Comparison of ENCODE assay signal across 13 cellular contexts in the genomic region with DNA sequence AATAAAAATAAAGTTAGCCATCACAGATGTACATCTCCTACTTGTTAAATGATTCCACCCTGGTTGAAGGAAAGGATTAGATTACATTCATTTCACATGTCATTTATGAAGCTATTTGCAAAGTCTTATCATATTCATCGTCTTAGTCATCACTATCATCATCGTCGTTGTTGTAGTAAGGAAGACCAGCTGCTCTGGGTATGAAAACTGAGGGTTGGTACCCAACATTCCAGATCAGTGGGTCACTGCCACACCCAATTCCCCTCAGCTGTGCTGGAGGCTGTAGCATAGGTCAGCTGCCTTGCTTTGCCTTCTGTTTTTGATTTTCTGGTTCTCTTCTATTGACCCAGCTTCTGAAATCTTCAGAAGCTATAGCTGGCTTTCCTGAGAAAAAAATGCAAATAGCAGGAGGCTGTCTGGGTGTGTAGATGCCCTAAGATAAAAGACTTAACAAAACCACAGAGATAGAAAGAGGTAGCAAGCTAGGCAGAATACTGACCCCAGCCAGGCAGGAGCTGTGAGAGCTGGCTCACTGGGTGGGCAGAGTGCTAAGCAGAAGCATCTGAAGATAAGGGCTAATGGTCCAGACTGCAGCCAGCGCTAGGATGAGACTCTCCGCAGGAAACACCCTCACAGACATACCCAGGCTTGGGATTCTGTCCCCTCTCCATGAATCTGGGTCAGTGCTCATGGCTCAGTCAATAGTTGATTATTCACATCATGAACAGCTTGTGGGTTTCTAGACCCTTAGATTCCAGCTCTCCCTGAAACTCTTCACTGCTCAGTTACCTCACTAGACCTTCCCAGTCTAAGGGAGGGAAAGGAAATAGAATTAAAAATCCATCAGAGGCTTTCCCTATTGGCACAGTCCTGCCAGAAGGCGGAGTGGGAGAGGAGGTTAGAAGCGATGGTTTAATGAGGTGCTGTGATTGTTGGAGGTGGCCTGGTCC. TPM values are rescaled to one million over a fixed set of nuclear protein-coding genes. Genes with fewer than 3 reads are reported as not detected.
DNase-seq lines count a peak whose midpoint lies in the region; FAIRE-seq and TF ChIP-seq lines count a peak whose summit lies in the region.
"Had no signal": no experiment of that assay in that cellular context is flagged by ENCODE, and none has a peak within 500 bp of the region (broad histone marks: within the 10 kb centered on the region; RNA-seq: fewer than 3 reads in every experiment).

No MANE protein-coding gene starts in this region.

- no peaks in the 10 kb centered on the region for H3K36me3 ChIP-seq in keratinocyte (ENCODE audit: control insufficient read depth in 2 of 2, extremely low read depth in 1 of 2, insufficient read depth in 2 of 2, low read length in 2 of 2)

- H3K4me1 ChIP-seq in keratinocyte (ENCODE audit: control insufficient read depth, extremely low read depth, insufficient read depth, low read length), result peaks cover 46% of the 10 kb centered on the region

- TF ChIP-seq CTCF in AG04449 (IDR thresholded peaks at IDR 0.05; ENCODE audit: insufficient read depth, low read length, missing control alignments), result no peak
- no peak for TF ChIP-seq CTCF in astrocyte of the cerebellum (IDR thresholded peaks at IDR 0.05; ENCODE audit: low read depth, low read length, missing control alignments)
- TF ChIP-seq CTCF in keratinocyte (optimal IDR thresholded peaks at IDR 0.05 in 1 of 3, IDR thresholded peaks at IDR 0.05 in 1 of 3, conservative IDR thresholded peaks at IDR 0.05 in 1 of 3; ENCODE audit: extremely low read depth in 1 of 3, insufficient read depth in 2 of 3, low read length in 3 of 3), result no peak
- TF ChIP-seq CTCF in dorsolateral prefrontal cortex (IDR thresholded peaks at IDR 0.05 in 54 of 56, conservative IDR thresholded peaks at IDR 0.05 in 2 of 56; ENCODE audit: low read depth in 1 of 56, partially characterized antibody in 56 of 56), result no peak
- no peak for TF ChIP-seq CTCF in progenitor cell of endocrine pancreas (IDR thresholded peaks at IDR 0.05; ENCODE audit: unreplicated experiment)

- H3K4me2 ChIP-seq in keratinocyte (ENCODE audit: control insufficient read depth, extremely low read depth, insufficient read depth, low read depth, low read length), result peak overlapping the region; percentile 51

- H3K4me3 ChIP-seq in AG04449 (ENCODE audit: low read depth, low read length) (no peak overlapping the region), astrocyte of the cerebellum (ENCODE audit: low read depth, low read length) (no peak overlapping the region), keratinocyte (ENCODE audit: control insufficient read depth in 2 of 3, extremely low read depth in 1 of 3, insufficient read depth in 2 of 3, low read depth in 1 of 3, low read length in 3 of 3) (no peak overlapping the region), dorsolateral prefrontal cortex (no peak overlapping the region)

- POLR2A ChIA-PET in AG04449 (lab: Yijun Ruan, JAX), result interaction anchor here (0.6 to 2.8 kb wide), 9 partner anchors 21 to 188 kb away, joined by 3 to 32 read pairs (median 4); partner anchors contain the start of gene CCBE1

- in situ Hi-C loops in astrocyte of the cerebellum (cut with HindIII; ENCODE audit: low sequenced_read_pairs), result no loop called here

- peak; percentile 92 for DNase-seq in AG04449 (ENCODE audit: low read depth, low spot score)
- DNase-seq in HS-5 (ENCODE audit: low read depth), result peak; percentile 95
- peak; percentile 46 for DNase-seq in astrocyte of the cerebellum (ENCODE audit: low read depth)
- DNase-seq in keratinocyte (ENCODE audit: low read depth, low spot score), result peak; percentile 80
- no peak for DNase-seq in dorsolateral prefrontal cortex
- no peak for DNase-seq in activated CD4-positive, CD25-positive, alpha-beta regulatory T cell (lab: John Stamatoyannopoulos, UW)
- no peak for DNase-seq in progenitor cell of endocrine pancreas (ENCODE audit: low spot score, unreplicated experiment)
- DNase-seq in NCI-H345 (lab: John Stamatoyannopoulos, UW), result no peak
- DNase-seq: activated CD4-positive, alpha-beta T cell treated with anti-CD3 and anti-CD28 coated beads for 36 hours; activated naive CD4-positive, alpha-beta T cell treated with anti-CD3 and anti-CD28 coated beads for 36 hours; naive thymus-derived CD4-positive, alpha-beta T cell; NCI-H2171 had no signal

- intact Hi-C loops in dorsolateral prefrontal cortex (cut with DNase I), result no loop called here

- no peak overlapping the region for H3K9ac ChIP-seq in keratinocyte (ENCODE audit: control insufficient read depth, extremely low read depth, insufficient read depth, low read length)

- peak; percentile 98 for FAIRE-seq in keratinocyte (lab: Jason Lieb, UNC)

- no peak overlapping the region for H2AFZ ChIP-seq in keratinocyte (ENCODE audit: control insufficient read depth, low read length)

- H3K36me3 Mint-ChIP-seq in progenitor cell of endocrine pancreas (ENCODE audit: insufficient read depth), result no peaks in the 10 kb centered on the region
- H3K36me3 Mint-ChIP-seq: CD14-positive monocyte; naive thymus-derived CD4-positive, alpha-beta T cell had no signal

- H3K27ac ChIP-seq in keratinocyte (ENCODE audit: control insufficient read depth, insufficient read depth, low read length), result peak overlapping the region; percentile 62
- H3K27ac ChIP-seq in dorsolateral prefrontal cortex, result no peak overlapping the region

- H3K79me2 ChIP-seq in keratinocyte (ENCODE audit: control insufficient read depth, insufficient read depth, low read length), result no peaks in the 10 kb centered on the region

- CTCF ChIA-PET in AG04449 (lab: Yijun Ruan, JAX), result interaction anchor here (0.9 to 5.2 kb wide), 12 partner anchors 12 to 259 kb away, joined by 3 to 42 read pairs (median 3); partner anchors contain the start of gene CCBE1

- H3K27ac Mint-ChIP-seq in progenitor cell of endocrine pancreas, result no peak overlapping the region
- H3K27ac Mint-ChIP-seq: activated CD4-positive, alpha-beta T cell treated with anti-CD3 and anti-CD28 coated beads for 36 hours; activated naive CD4-positive, alpha-beta T cell treated with anti-CD3 and anti-CD28 coated beads for 36 hours; CD14-positive monocyte; naive thymus-derived CD4-positive, alpha-beta T cell had no signal

- peaks cover 33% of the 10 kb centered on the region for H3K27me3 Mint-ChIP-seq in progenitor cell of endocrine pancreas
- H3K27me3 Mint-ChIP-seq: activated CD4-positive, alpha-beta T cell treated with anti-CD3 and anti-CD28 coated beads for 36 hours had no signal

- no peak overlapping the region for H3K4me3 Mint-ChIP-seq in progenitor cell of endocrine pancreas (ENCODE audit: low read depth)
- H3K4me3 Mint-ChIP-seq: activated CD4-positive, alpha-beta T cell treated with anti-CD3 and anti-CD28 coated beads for 36 hours; activated naive CD4-positive, alpha-beta T cell treated with anti-CD3 and anti-CD28 coated beads for 36 hours; CD14-positive monocyte; naive thymus-derived CD4-positive, alpha-beta T cell had no signal

- no peaks in the 10 kb centered on the region for H3K9me3 Mint-ChIP-seq in progenitor cell of endocrine pancreas (ENCODE audit: low read depth)
- H3K9me3 Mint-ChIP-seq: activated naive CD4-positive, alpha-beta T cell treated with anti-CD3 and anti-CD28 coated beads for 36 hours had no signal

- H3K9me3 ChIP-seq in keratinocyte (ENCODE audit: control insufficient read depth, low read depth, low read length), result no peaks in the 10 kb centered on the region

- H4K20me1 ChIP-seq in keratinocyte (ENCODE audit: control insufficient read depth, extremely low read depth, insufficient read depth, low read length), result no peaks in the 10 kb centered on the region

- dilution Hi-C loops in keratinocyte (cut with MboI; ENCODE audit: extremely low pct_ligation_motif_present, low sequenced_read_pairs), result no loop called here

- no peaks in the 10 kb centered on the region for H3K4me1 Mint-ChIP-seq in progenitor cell of endocrine pancreas (ENCODE audit: low read depth)
- H3K4me1 Mint-ChIP-seq: activated CD4-positive, alpha-beta T cell treated with anti-CD3 and anti-CD28 coated beads for 36 hours; CD14-positive monocyte; naive thymus-derived CD4-positive, alpha-beta T cell had no signal

- H3K27me3 ChIP-seq in keratinocyte (ENCODE audit: control insufficient read depth, extremely low read depth, insufficient read depth, low read length), result no peaks in the 10 kb centered on the region
- H3K27me3 ChIP-seq in dorsolateral prefrontal cortex, result peaks cover 0 to 30% (median 0%) of the 10 kb centered on the region in 45 donors

- no peaks in the 10 kb centered on the region for H3K9me1 ChIP-seq in keratinocyte (ENCODE audit: control insufficient read depth, extremely low read depth, insufficient read depth, low read length)

RNA-seq across cellular contexts. Expression of gene CCBE1, which starts 21.2 kb away (rescaled TPM):
- polyA plus RNA-seq in keratinocyte, result 12.9 to 26.6 TPM (median 20.1 TPM) in 3 replicates
- 0.74 TPM for polyA plus RNA-seq in keratinocyte (2011; ENCODE audit: low read depth)
- 6.8 and 9.6 TPM in 2 replicates for polyA plus RNA-seq in keratinocyte (2011; cell fraction: cytosol; rRNA removed)
- polyA plus RNA-seq in keratinocyte (2011; cell fraction: nucleus; rRNA removed), result 14.8 and 15.8 TPM in 2 replicates
- polyA plus RNA-seq in keratinocyte (2012; ENCODE audit: low replicate concordance), result 2.0 and 22.9 TPM in 2 replicates
- polyA minus RNA-seq in keratinocyte, result 16.6 to 28.4 TPM (median 25.3 TPM) in 3 replicates
- 4.8 TPM for polyA minus RNA-seq in keratinocyte (2011; cell fraction: cytosol; rRNA and poly(A)+ RNA removed)
- polyA minus RNA-seq in keratinocyte (2011; cell fraction: nucleus; rRNA and poly(A)+ RNA removed), result 5.8 and 21.3 TPM in 2 replicates
- total RNA-seq in dorsolateral prefrontal cortex (1 to 10 TPM in 114 of 120 experiments, under 1 TPM in 6; 0.71 to 7.9 (median 2.8) TPM), progenitor cell of endocrine pancreas (1.1 and 1.2 TPM in 2 replicates)
- total RNA-seq: activated naive CD4-positive, alpha-beta T cell treated with anti-CD3 and anti-CD28 coated beads for 36 hours; naive thymus-derived CD4-positive, alpha-beta T cell had no signal
- polyA plus RNA-seq: CD14-positive monocyte; naive thymus-derived CD4-positive, alpha-beta T cell had no signal

Comparison
In these comparisons a context has a peak if more than half of its experiments do, and no peak if none do; other contexts are left out.
1. DNase-seq: peak in AG04449 (single experiment), HS-5 (single experiment), astrocyte of the cerebellum (single experiment) and keratinocyte (single experiment); none in dorsolateral prefrontal cortex (0 of 10), activated CD4-positive, CD25-positive, alpha-beta regulatory T cell (0 of 4), progenitor cell of endocrine pancreas (single experiment) and NCI-H345 (single experiment).